Comparison of ENCODE assay signal across 1 cellular context in the genomic region with DNA sequence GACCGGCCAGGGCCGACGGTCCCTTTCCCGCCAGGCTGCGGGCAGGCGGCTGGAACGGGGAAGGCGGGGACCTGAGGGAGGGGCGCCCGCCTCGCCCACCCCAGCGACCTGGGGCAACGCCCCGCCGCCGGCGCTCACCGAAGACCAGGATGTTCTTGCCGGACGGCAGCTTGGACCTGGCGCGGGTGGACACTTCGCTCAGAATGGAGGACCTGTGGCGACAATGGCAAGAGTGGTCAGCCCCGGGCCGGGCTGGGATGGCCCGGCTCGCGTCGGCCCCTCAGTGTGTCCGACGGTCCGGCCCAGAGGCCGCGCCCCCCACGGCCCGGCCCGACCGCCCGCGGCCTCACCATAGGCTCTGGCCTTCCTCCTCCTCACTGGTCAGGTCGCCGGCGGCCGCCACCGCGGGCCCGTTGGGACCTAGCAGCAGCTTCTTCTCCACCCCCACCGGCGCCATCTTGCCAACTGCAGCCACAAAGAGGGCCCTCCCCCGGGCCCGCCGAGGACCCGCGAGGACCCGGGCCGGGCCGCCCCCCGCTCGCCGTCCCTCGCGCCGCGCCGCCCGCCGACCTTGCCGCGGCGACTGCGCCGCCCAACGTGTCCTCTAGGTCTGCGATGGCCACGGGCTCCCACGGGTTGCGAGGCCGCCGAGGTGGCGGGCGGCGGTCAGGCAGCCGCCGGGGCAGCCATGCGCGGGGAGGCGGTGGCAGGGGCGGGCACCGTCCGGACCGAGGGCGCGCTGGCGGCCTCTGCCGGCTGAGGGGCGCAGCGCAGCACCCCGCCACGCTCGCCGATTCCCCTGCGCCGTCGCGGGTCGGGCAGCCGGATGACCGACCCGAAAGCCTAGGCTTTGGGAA.
TF ChIP-seq lines count a peak whose summit lies in the region.

A gene (minus strand): TSS at position 475 of the 857 bp plus-strand sequence. CDS start 18 bp downstream, at position 457.

TF ChIP-seq in HepG2, 621 proteins besides CTCF, POLR2A, EP300 and RAD21 (continued from another document):
- TF ChIP-seq ZNF772 (CRISPR knock-in tag; IDR thresholded peaks at IDR 0.05) (peak; percentile 67), SOX13 (IDR thresholded peaks at IDR 0.05) (no peak), SOX13 (CRISPR knock-in tag; conservative IDR thresholded peaks at IDR 0.05 in 1 of 2, IDR thresholded peaks at IDR 0.05 in 1 of 2) (no peak), JUN (CRISPR knock-in tag; IDR thresholded peaks at IDR 0.05) (no peak), KDM6A (CRISPR knock-in tag; IDR thresholded peaks at IDR 0.05; ENCODE audit: low read depth) (no peak), TAF1 (CRISPR knock-in tag; IDR thresholded peaks at IDR 0.05) (peak; percentile 86), JUND (CRISPR knock-in tag; IDR thresholded peaks at IDR 0.05) (no peak; the same call in 1 of the 2 replicates), ZBTB8A (CRISPR knock-in tag; IDR thresholded peaks at IDR 0.05; ENCODE audit: borderline replicate concordance, low read depth) (no peak), MTF1 (CRISPR knock-in tag; IDR thresholded peaks at IDR 0.05) (no peak), STAG1 (CRISPR knock-in tag; IDR thresholded peaks at IDR 0.05) (peak; percentile 28; the same call in 1 of the 2 replicates), ZNF850 (CRISPR knock-in tag; conservative IDR thresholded peaks at IDR 0.05) (no peak), RFXANK (CRISPR knock-in tag; IDR thresholded peaks at IDR 0.05) (no peak), MED13 (CRISPR knock-in tag; IDR thresholded peaks at IDR 0.05) (no peak; the same call in 1 of the 2 replicates), ZSCAN31 (CRISPR knock-in tag; IDR thresholded peaks at IDR 0.05; ENCODE audit: low read depth) (peak; percentile 79; the same call in 1 of the 2 replicates), POLR2G (IDR thresholded peaks at IDR 0.05; ENCODE audit: low read depth, low read length) (peak; percentile 86)
- TF ChIP-seq, protein P1, sequence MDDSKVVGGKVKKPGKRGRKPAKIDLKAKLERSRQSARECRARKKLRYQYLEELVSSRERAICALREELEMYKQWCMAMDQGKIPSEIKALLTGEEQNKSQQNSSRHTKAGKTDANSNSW (CRISPR knock-in tag; IDR thresholded peaks at IDR 0.05; ENCODE audit: borderline replicate concordance): no peak; the same call in 1 of the 2 replicates
- TF ChIP-seq, protein P2, sequence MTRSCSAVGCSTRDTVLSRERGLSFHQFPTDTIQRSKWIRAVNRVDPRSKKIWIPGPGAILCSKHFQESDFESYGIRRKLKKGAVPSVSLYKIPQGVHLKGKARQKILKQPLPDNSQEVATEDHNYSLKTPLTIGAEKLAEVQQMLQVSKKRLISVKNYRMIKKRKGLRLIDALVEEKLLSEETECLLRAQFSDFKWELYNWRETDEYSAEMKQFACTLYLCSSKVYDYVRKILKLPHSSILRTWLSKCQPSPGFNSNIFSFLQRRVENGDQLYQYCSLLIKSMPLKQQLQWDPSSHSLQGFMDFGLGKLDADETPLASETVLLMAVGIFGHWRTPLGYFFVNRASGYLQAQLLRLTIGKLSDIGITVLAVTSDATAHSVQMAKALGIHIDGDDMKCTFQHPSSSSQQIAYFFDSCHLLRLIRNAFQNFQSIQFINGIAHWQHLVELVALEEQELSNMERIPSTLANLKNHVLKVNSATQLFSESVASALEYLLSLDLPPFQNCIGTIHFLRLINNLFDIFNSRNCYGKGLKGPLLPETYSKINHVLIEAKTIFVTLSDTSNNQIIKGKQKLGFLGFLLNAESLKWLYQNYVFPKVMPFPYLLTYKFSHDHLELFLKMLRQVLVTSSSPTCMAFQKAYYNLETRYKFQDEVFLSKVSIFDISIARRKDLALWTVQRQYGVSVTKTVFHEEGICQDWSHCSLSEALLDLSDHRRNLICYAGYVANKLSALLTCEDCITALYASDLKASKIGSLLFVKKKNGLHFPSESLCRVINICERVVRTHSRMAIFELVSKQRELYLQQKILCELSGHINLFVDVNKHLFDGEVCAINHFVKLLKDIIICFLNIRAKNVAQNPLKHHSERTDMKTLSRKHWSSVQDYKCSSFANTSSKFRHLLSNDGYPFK (CRISPR knock-in tag; IDR thresholded peaks at IDR 0.05; ENCODE audit: borderline replicate concordance): no peak; the same call in 1 of the 2 replicates
- TF ChIP-seq, protein P3, sequence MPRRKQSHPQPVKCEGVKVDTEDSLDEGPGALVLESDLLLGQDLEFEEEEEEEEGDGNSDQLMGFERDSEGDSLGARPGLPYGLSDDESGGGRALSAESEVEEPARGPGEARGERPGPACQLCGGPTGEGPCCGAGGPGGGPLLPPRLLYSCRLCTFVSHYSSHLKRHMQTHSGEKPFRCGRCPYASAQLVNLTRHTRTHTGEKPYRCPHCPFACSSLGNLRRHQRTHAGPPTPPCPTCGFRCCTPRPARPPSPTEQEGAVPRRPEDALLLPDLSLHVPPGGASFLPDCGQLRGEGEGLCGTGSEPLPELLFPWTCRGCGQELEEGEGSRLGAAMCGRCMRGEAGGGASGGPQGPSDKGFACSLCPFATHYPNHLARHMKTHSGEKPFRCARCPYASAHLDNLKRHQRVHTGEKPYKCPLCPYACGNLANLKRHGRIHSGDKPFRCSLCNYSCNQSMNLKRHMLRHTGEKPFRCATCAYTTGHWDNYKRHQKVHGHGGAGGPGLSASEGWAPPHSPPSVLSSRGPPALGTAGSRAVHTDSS (CRISPR knock-in tag; conservative IDR thresholded peaks at IDR 0.05): no peak
